In genomic region chr16:28001184-28001583, GRCh38 we compare ENCODE assay signal across 1 cellular context.
TF ChIP-seq lines count a peak whose summit lies in the region.

No MANE protein-coding gene starts in this region.

TF ChIP-seq in IMR-90, 13 proteins besides CTCF, POLR2A, EP300 and RAD21 (continued from another document):
- TF ChIP-seq, protein P1, sequence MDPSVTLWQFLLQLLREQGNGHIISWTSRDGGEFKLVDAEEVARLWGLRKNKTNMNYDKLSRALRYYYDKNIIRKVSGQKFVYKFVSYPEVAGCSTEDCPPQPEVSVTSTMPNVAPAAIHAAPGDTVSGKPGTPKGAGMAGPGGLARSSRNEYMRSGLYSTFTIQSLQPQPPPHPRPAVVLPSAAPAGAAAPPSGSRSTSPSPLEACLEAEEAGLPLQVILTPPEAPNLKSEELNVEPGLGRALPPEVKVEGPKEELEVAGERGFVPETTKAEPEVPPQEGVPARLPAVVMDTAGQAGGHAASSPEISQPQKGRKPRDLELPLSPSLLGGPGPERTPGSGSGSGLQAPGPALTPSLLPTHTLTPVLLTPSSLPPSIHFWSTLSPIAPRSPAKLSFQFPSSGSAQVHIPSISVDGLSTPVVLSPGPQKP (IDR thresholded peaks at IDR 0.05; ENCODE audit: borderline replicate concordance, low read depth, low read length), result no peak
- TF ChIP-seq CHD1 (IDR thresholded peaks at IDR 0.05; ENCODE audit: low read depth, low read length) (no peak), RFX5 (IDR thresholded peaks at IDR 0.05; ENCODE audit: low read depth, low read length) (no peak), MAFK (IDR thresholded peaks at IDR 0.05; ENCODE audit: low read depth, low read length) (no peak), RCOR1 (IDR thresholded peaks at IDR 0.05; ENCODE audit: insufficient replicate concordance, low read length) (no peak), NFE2L2 (IDR thresholded peaks at IDR 0.05; ENCODE audit: low read depth, low read length) (no peak), FOS (IDR thresholded peaks at IDR 0.05; ENCODE audit: low read depth, low read length) (no peak), BHLHE40 (IDR thresholded peaks at IDR 0.05; ENCODE audit: low read depth, low read length) (no peak)
